ENCODE assay signal across 17 cellular contexts in genomic region chr10:17655009-17655408, GRCh38. TPM values are rescaled to one million over a fixed set of nuclear protein-coding genes. Genes with fewer than 3 reads are reported as not detected.
DNase-seq lines count a peak whose midpoint lies in the region; ATAC-seq and TF ChIP-seq lines count a peak whose summit lies in the region.
"Had no signal": no experiment of that assay in that cellular context is flagged by ENCODE, and none has a peak within 500 bp of the region (broad histone marks: within the 10 kb centered on the region; RNA-seq: fewer than 3 reads in every experiment).

No MANE protein-coding gene starts in this region.

- H3K4me1 Mint-ChIP-seq in MCF 10A (ENCODE audit: insufficient read depth, unreplicated experiment): peaks cover 43% of the 10 kb centered on the region
- peaks cover 72% of the 10 kb centered on the region for H3K4me1 Mint-ChIP-seq in stimulated activated naive CD8-positive, alpha-beta T cell treated with anti-CD3 and anti-CD28 coated beads, Interleukin-15, amount 100 ng/mL, for 72 hours
- peaks cover 69% of the 10 kb centered on the region for H3K4me1 Mint-ChIP-seq in chondrocyte (ENCODE audit: low read depth)

- CTCF ChIA-PET in MCF 10A (lab: Yijun Ruan, JAX): no interaction called here

- peak; percentile 22 for ATAC-seq in GM21723 (IDR thresholded peaks at IDR 0.05; ENCODE audit: unreplicated experiment)
- ATAC-seq in stimulated activated naive CD8-positive, alpha-beta T cell treated with anti-CD3 and anti-CD28 coated beads, Interleukin-15, amount 100 ng/mL, for 72 hours: no peak
- ATAC-seq: GM23338, heart left ventricle had no signal

- H3K4me2 ChIP-seq in Loucy (ENCODE audit: low read depth, low read length, poor library complexity, severe bottlenecking): peak overlapping the region; percentile 47
- H3K4me2 ChIP-seq: GM23338 had no signal

- H3K27me3 ChIP-seq in breast epithelium (no peaks in the 10 kb centered on the region), Loucy (ENCODE audit: insufficient read depth, low read length, poor library complexity, severe bottlenecking) (no peaks in the 10 kb centered on the region), stomach (no peaks in the 10 kb centered on the region)
- H3K27me3 ChIP-seq: heart left ventricle, uterus had no signal

- peaks cover 4% of the 10 kb centered on the region for H4K20me1 ChIP-seq in Loucy (ENCODE audit: insufficient read depth, low read length, poor library complexity, severe bottlenecking)

- H3K36me3 ChIP-seq in breast epithelium (no peaks in the 10 kb centered on the region), Loucy (ENCODE audit: insufficient read depth, low read length) (peaks cover 23% of the 10 kb centered on the region), stomach (peaks cover 0 to 4% (median 0%) of the 10 kb centered on the region in 4 donors)
- H3K36me3 ChIP-seq: uterus had no signal

- H3K27ac Mint-ChIP-seq in MCF 10A (ENCODE audit: low read depth, unreplicated experiment) (peak overlapping the region; percentile 19), chondrocyte (ENCODE audit: unreplicated experiment) (no peak overlapping the region)
- no peak overlapping the region for H3K27ac Mint-ChIP-seq in stimulated activated naive CD8-positive, alpha-beta T cell treated with anti-CD3 and anti-CD28 coated beads, Interleukin-15, amount 100 ng/mL, for 72 hours
- H3K27ac Mint-ChIP-seq: brain, GM23338 had no signal

- POLR2A ChIA-PET in MCF 10A (lab: Yijun Ruan, JAX): interaction anchor here (6.3 kb wide), 1 partner anchor 9 kb away, joined by 95 read pairs; the partner anchor contains the start of gene STAM

- H3K79me2 ChIP-seq in Loucy (ENCODE audit: insufficient read depth, low read length): peaks cover 99% of the 10 kb centered on the region

- H3K9me2 ChIP-seq in Loucy (replicated peaks; ENCODE audit: low read depth, low read length): no peaks in the 10 kb centered on the region

- no peak overlapping the region for H3K27ac ChIP-seq in breast epithelium
- no peak overlapping the region for H3K27ac ChIP-seq in stomach
- H3K27ac ChIP-seq: heart left ventricle, RWPE1, uterus had no signal

- H3K4me3 ChIP-seq in breast epithelium (no peak overlapping the region), Loucy (ENCODE audit: low read length, poor library complexity, severe bottlenecking) (peak overlapping the region; percentile 11), stomach (no peak overlapping the region)
- H3K4me3 ChIP-seq: GM23338, heart left ventricle, uterus had no signal

- peaks cover 0 to 13% of the 10 kb centered on the region in 2 donors for H3K9me3 ChIP-seq in breast epithelium
- H3K9me3 ChIP-seq in Loucy (ENCODE audit: insufficient read depth, low read depth, low read length): peaks cover 13% of the 10 kb centered on the region
- no peaks in the 10 kb centered on the region for H3K9me3 ChIP-seq in stomach
- H3K9me3 ChIP-seq: uterus had no signal

- peaks cover 5% of the 10 kb centered on the region for H3K9me3 Mint-ChIP-seq in MCF 10A (ENCODE audit: unreplicated experiment)
- H3K9me3 Mint-ChIP-seq in stimulated activated naive CD8-positive, alpha-beta T cell treated with anti-CD3 and anti-CD28 coated beads, Interleukin-15, amount 100 ng/mL, for 72 hours: peaks cover 16 to 28% of the 10 kb centered on the region in 2 donors
- H3K9me3 Mint-ChIP-seq in chondrocyte (ENCODE audit: low read depth): peaks cover 21% of the 10 kb centered on the region

- H3K27me3 Mint-ChIP-seq in MCF 10A (ENCODE audit: insufficient read depth, unreplicated experiment): no peaks in the 10 kb centered on the region
- H3K27me3 Mint-ChIP-seq in stimulated activated naive CD8-positive, alpha-beta T cell treated with anti-CD3 and anti-CD28 coated beads, Interleukin-15, amount 100 ng/mL, for 72 hours: no peaks in the 10 kb centered on the region
- H3K27me3 Mint-ChIP-seq in chondrocyte (ENCODE audit: low read depth): no peaks in the 10 kb centered on the region

- peaks cover 11% of the 10 kb centered on the region; the same call in 1 of the 2 replicates for H3F3A ChIP-seq in Loucy (ENCODE audit: low read depth)

- WGBS in stomach, 5 donors: 90 to 99% (median 96%) methylated on average over 3 of the region's 3 CpGs

- intact Hi-C loops in MCF 10A (cut with micrococcal nuclease) (no loop called here), breast epithelium (cut with DNase I; ENCODE audit: low total_unique reads) (no loop called here), cardiac septum (cut with DNase I) (no loop called here), stomach (cut with DNase I; ENCODE audit: low total_unique reads) (no loop called here)

- H2AFZ ChIP-seq in Loucy (ENCODE audit: low read length): no peak overlapping the region
- H2AFZ ChIP-seq: GM23338 had no signal

- no peak overlapping the region for H3K9ac ChIP-seq in Loucy (ENCODE audit: low read depth, low read length, poor library complexity, severe bottlenecking)

- no peak for TF ChIP-seq POLR2A in breast epithelium (IDR thresholded peaks at IDR 0.05)
- TF ChIP-seq POLR2A in stomach (IDR thresholded peaks at IDR 0.05): no peak

- TF ChIP-seq CTCF in MCF 10A (IDR thresholded peaks at IDR 0.05; ENCODE audit: unreplicated experiment) (no peak), breast epithelium (IDR thresholded peaks at IDR 0.05) (no peak), Loucy (conservative IDR thresholded peaks at IDR 0.05; ENCODE audit: low read length) (no peak), stomach (IDR thresholded peaks at IDR 0.05) (no peak), chondrocyte (IDR thresholded peaks at IDR 0.05) (no peak)

- no peak for TF ChIP-seq EP300 in stomach (IDR thresholded peaks at IDR 0.05)

- H3K4me3 Mint-ChIP-seq in MCF 10A (ENCODE audit: unreplicated experiment) (no peak overlapping the region), chondrocyte (ENCODE audit: unreplicated experiment) (no peak overlapping the region)
- H3K4me3 Mint-ChIP-seq in stimulated activated naive CD8-positive, alpha-beta T cell treated with anti-CD3 and anti-CD28 coated beads, Interleukin-15, amount 100 ng/mL, for 72 hours: peak overlapping the region; percentile 1 to 13
- H3K4me3 Mint-ChIP-seq: brain, GM23338 had no signal

- H3K4me1 ChIP-seq in breast epithelium (no peaks in the 10 kb centered on the region), Loucy (ENCODE audit: insufficient read depth, low read length, poor library complexity, severe bottlenecking) (peaks cover 39% of the 10 kb centered on the region), stomach (peaks cover 0 to 54% (median 25%) of the 10 kb centered on the region in 4 donors)
- H3K4me1 ChIP-seq: uterus had no signal

- DNase-seq in MCF 10A (ENCODE audit: unreplicated experiment) (no peak), breast epithelium (ENCODE audit: low spot score in 2 of 2) (no peak), cardiac septum (ENCODE audit: low spot score) (no peak), stomach (no peak), chondrocyte (ENCODE audit: low spot score) (no peak)
- no peak for DNase-seq in stimulated activated naive CD8-positive, alpha-beta T cell treated with anti-CD3 and anti-CD28 coated beads, Interleukin-15, amount 100 ng/mL, for 72 hours
- DNase-seq: activated T-cell treated with anti-CD3 and anti-CD28 coated beads, Interleukin-2, amount 50 U/mL, for 1 hour; heart left ventricle; MM.1S; NCI-H345; occipital lobe; uterus had no signal

- BruUV-seq in MCF 10A (replicated peaks; lab: Mats Ljungman, UMichigan): no TSS peak

- H3K36me3 Mint-ChIP-seq in MCF 10A (ENCODE audit: insufficient read depth, unreplicated experiment): peaks cover 22% of the 10 kb centered on the region
- peaks cover 6% of the 10 kb centered on the region for H3K36me3 Mint-ChIP-seq in chondrocyte (ENCODE audit: low read depth)

RNA-seq across cellular contexts. Expression of gene STAM, which starts 11.1 kb away (rescaled TPM):
- 35.4 and 55.5 TPM in 2 replicates for total RNA-seq in MCF 10A (2022)
- total RNA-seq in breast epithelium: 10 to 100 TPM; 19.0 to 25.2 (median 22.7) TPM
- 40.8 TPM for total RNA-seq in cardiac septum
- total RNA-seq in stomach: 10 to 100 TPM in 2 of 5 donors, 1 to 10 TPM in 3; 7.0 to 49.2 (median 8.5) TPM
- polyA plus RNA-seq in stomach: 10 to 100 TPM in 2 of 3 donors, 1 to 10 TPM in 1; 6.8 to 12.1 (median 11.6) TPM
- total RNA-seq in chondrocyte: 27.4 to 30.7 TPM (median 27.6 TPM) in 3 replicates

RNA-seq across cellular contexts. Expression of gene HACD1, which starts 37.8 kb away (rescaled TPM):
- 29.6 and 34.2 TPM in 2 replicates for total RNA-seq in MCF 10A (2022)
- total RNA-seq in breast epithelium: 10 to 100 TPM; 13.1 to 60.3 (median 13.2) TPM
- 213 TPM for total RNA-seq in cardiac septum
- total RNA-seq in stomach: 100 to 1,000 TPM in 1 of 5 donors, 10 to 100 TPM in 4; 20.9 to 142 (median 40.8) TPM
- 10 to 100 TPM; 11.5 to 17.9 (median 14.1) TPM for polyA plus RNA-seq in stomach
- total RNA-seq in chondrocyte: 31.6 to 77.4 TPM (median 71.6 TPM) in 3 replicates

Comparison
In these comparisons a context has a peak if more than half of its experiments do, and no peak if none do; other contexts are left out.
1. H3K4me3 Mint-ChIP-seq: peak in stimulated activated naive CD8-positive, alpha-beta T cell treated with anti-CD3 and anti-CD28 coated beads, Interleukin-15, amount 100 ng/mL, for 72 hours (2 of 2); none in MCF 10A (single experiment) and chondrocyte (single experiment).